Comparison of ENCODE assay signal across 14 cellular contexts in genomic region chr5:138968601-138969000, GRCh38.
DNase-seq lines count a peak whose midpoint lies in the region; ATAC-seq and TF ChIP-seq lines count a peak whose summit lies in the region.
"Had no signal": no experiment of that assay in that cellular context is flagged by ENCODE, and none has a peak within 500 bp of the region (broad histone marks: within the 10 kb centered on the region; RNA-seq: fewer than 3 reads in every experiment).

No MANE protein-coding gene starts in this region.

- peaks cover 9% of the 10 kb centered on the region for H3K4me1 ChIP-seq in suprapubic skin

- no peaks in the 10 kb centered on the region for H3K27me3 ChIP-seq in suprapubic skin
- H3K27me3 ChIP-seq: BE2C had no signal

- H3K36me3 Mint-ChIP-seq in stimulated activated naive CD8-positive, alpha-beta T cell treated with anti-CD3 and anti-CD28 coated beads, Interleukin-15, Interleukin-2, amounts not matched to agents 100 ng/mL and 50 ng/mL, for 24 hours (ENCODE audit: low read depth), result peaks cover 6% of the 10 kb centered on the region
- H3K36me3 Mint-ChIP-seq in brain (no peaks in the 10 kb centered on the region), nephron progenitor cell (ENCODE audit: low read depth) (no peaks in the 10 kb centered on the region)
- no peaks in the 10 kb centered on the region for H3K36me3 Mint-ChIP-seq in activated T-helper 2 cell treated with anti-CD3 and anti-CD28 coated beads, Interferon-gamma antibody, Interleukin-2, Interleukin-4, amounts not matched to agents 10 μg/mL and 5 μg/mL and 100 μg/mL, durations not matched to agents 14 hours and 24 hours and 36 hours (ENCODE audit: low read depth)

- H3K27ac ChIP-seq in suprapubic skin, result no peak overlapping the region
- H3K27ac ChIP-seq: PC-9 had no signal

- no peak overlapping the region for H3K4me3 ChIP-seq in suprapubic skin
- H3K4me3 ChIP-seq: K562, PC-9 had no signal

- intact Hi-C loops in activated T-helper 2 cell treated with anti-CD3 and anti-CD28 coated beads, Interferon-gamma antibody, Interleukin-2, Interleukin-4, amounts not matched to agents 10 μg/mL and 5 μg/mL and 100 μg/mL, durations not matched to agents 14 hours and 24 hours and 36 hours (cut with micrococcal nuclease), result no loop called here

- ATAC-seq in stimulated activated naive CD8-positive, alpha-beta T cell treated with anti-CD3 and anti-CD28 coated beads, Interleukin-15, Interleukin-2, amounts not matched to agents 100 U/mL and 50 U/mL, for 24 hours, result no peak
- ATAC-seq: K562 had no signal

- H3K9me3 ChIP-seq in suprapubic skin, result no peaks in the 10 kb centered on the region
- H3K9me3 ChIP-seq: BE2C had no signal

- H3K9me3 Mint-ChIP-seq in stimulated activated naive CD8-positive, alpha-beta T cell treated with anti-CD3 and anti-CD28 coated beads, Interleukin-15, Interleukin-2, amounts not matched to agents 100 ng/mL and 50 ng/mL, for 24 hours, result no peaks in the 10 kb centered on the region
- H3K9me3 Mint-ChIP-seq in brain (no peaks in the 10 kb centered on the region), nephron progenitor cell (no peaks in the 10 kb centered on the region)
- H3K9me3 Mint-ChIP-seq in activated T-helper 2 cell treated with anti-CD3 and anti-CD28 coated beads, Interferon-gamma antibody, Interleukin-2, Interleukin-4, amounts not matched to agents 10 μg/mL and 5 μg/mL and 100 μg/mL, durations not matched to agents 14 hours and 24 hours and 36 hours, result no peaks in the 10 kb centered on the region

- no peak for TF ChIP-seq CTCF in brain (conservative IDR thresholded peaks at IDR 0.05)
- no peak for TF ChIP-seq CTCF in nephron progenitor cell (IDR thresholded peaks at IDR 0.05)
- no peak for TF ChIP-seq CTCF in suprapubic skin (IDR thresholded peaks at IDR 0.05)

- no peaks in the 10 kb centered on the region for H3K27me3 Mint-ChIP-seq in stimulated activated naive CD8-positive, alpha-beta T cell treated with anti-CD3 and anti-CD28 coated beads, Interleukin-15, Interleukin-2, amounts not matched to agents 100 ng/mL and 50 ng/mL, for 24 hours
- H3K27me3 Mint-ChIP-seq in brain (peaks cover 3% of the 10 kb centered on the region), nephron progenitor cell (ENCODE audit: low read depth, poor library complexity) (peaks cover 7% of the 10 kb centered on the region)
- no peaks in the 10 kb centered on the region for H3K27me3 Mint-ChIP-seq in activated T-helper 2 cell treated with anti-CD3 and anti-CD28 coated beads, Interferon-gamma antibody, Interleukin-2, Interleukin-4, amounts not matched to agents 10 μg/mL and 5 μg/mL and 100 μg/mL, durations not matched to agents 14 hours and 24 hours and 36 hours (ENCODE audit: low read depth)

- no peaks in the 10 kb centered on the region for H3K4me1 Mint-ChIP-seq in stimulated activated naive CD8-positive, alpha-beta T cell treated with anti-CD3 and anti-CD28 coated beads, Interleukin-15, Interleukin-2, amounts not matched to agents 100 ng/mL and 50 ng/mL, for 24 hours (ENCODE audit: low read depth)
- H3K4me1 Mint-ChIP-seq in brain (peaks cover 98% of the 10 kb centered on the region), nephron progenitor cell (peaks cover 96% of the 10 kb centered on the region)
- H3K4me1 Mint-ChIP-seq in activated T-helper 2 cell treated with anti-CD3 and anti-CD28 coated beads, Interferon-gamma antibody, Interleukin-2, Interleukin-4, amounts not matched to agents 10 μg/mL and 5 μg/mL and 100 μg/mL, durations not matched to agents 14 hours and 24 hours and 36 hours (ENCODE audit: low read depth), result no peaks in the 10 kb centered on the region

- no peak for TF ChIP-seq POLR2A in suprapubic skin (IDR thresholded peaks at IDR 0.05)

- no peaks in the 10 kb centered on the region for H3K36me3 ChIP-seq in suprapubic skin
- H3K36me3 ChIP-seq: BE2C had no signal

- no peak for DNase-seq in stimulated activated naive CD8-positive, alpha-beta T cell treated with anti-CD3 and anti-CD28 coated beads, Interleukin-15, Interleukin-2, amounts not matched to agents 100 U/mL and 50 U/mL, for 24 hours
- DNase-seq in nephron progenitor cell, result no peak
- DNase-seq in suprapubic skin (ENCODE audit: low spot score in 2 of 2), result no peak
- no peak for DNase-seq in activated T-helper 2 cell treated with anti-CD3 and anti-CD28 coated beads, Interferon-gamma antibody, Interleukin-2, Interleukin-4, amounts not matched to agents 10 μg/mL and 5 μg/mL and 100 μg/mL, durations not matched to agents 14 hours and 24 hours and 36 hours (ENCODE audit: low spot score)
- DNase-seq in NCI-H226, result no peak
- DNase-seq: ACHN, DMS 273 treated with DMSO at 0.1 percent for 48 hours, NCI-H1048, NCI-H146, PC-9 had no signal

- no peak overlapping the region for H3K4me3 Mint-ChIP-seq in stimulated activated naive CD8-positive, alpha-beta T cell treated with anti-CD3 and anti-CD28 coated beads, Interleukin-15, Interleukin-2, amounts not matched to agents 100 ng/mL and 50 ng/mL, for 24 hours
- no peak overlapping the region for H3K4me3 Mint-ChIP-seq in brain
- no peak overlapping the region for H3K4me3 Mint-ChIP-seq in nephron progenitor cell
- H3K4me3 Mint-ChIP-seq in activated T-helper 2 cell treated with anti-CD3 and anti-CD28 coated beads, Interferon-gamma antibody, Interleukin-2, Interleukin-4, amounts not matched to agents 10 μg/mL and 5 μg/mL and 100 μg/mL, durations not matched to agents 14 hours and 24 hours and 36 hours (ENCODE audit: low read depth), result no peak overlapping the region

- 92% methylated on average over 4 of the region's 4 CpGs for WGBS in suprapubic skin

- TF ChIP-seq EP300 in suprapubic skin (IDR thresholded peaks at IDR 0.05), result no peak

- H3K27ac Mint-ChIP-seq in stimulated activated naive CD8-positive, alpha-beta T cell treated with anti-CD3 and anti-CD28 coated beads, Interleukin-15, Interleukin-2, amounts not matched to agents 100 ng/mL and 50 ng/mL, for 24 hours, result peak overlapping the region; percentile 55
- H3K27ac Mint-ChIP-seq in brain, result peak overlapping the region in 4 of 5 experiments; percentile 44 to 82 (median 68)
- H3K27ac Mint-ChIP-seq in nephron progenitor cell, result peak overlapping the region; percentile 46
- H3K27ac Mint-ChIP-seq in activated T-helper 2 cell treated with anti-CD3 and anti-CD28 coated beads, Interferon-gamma antibody, Interleukin-2, Interleukin-4, amounts not matched to agents 10 μg/mL and 5 μg/mL and 100 μg/mL, durations not matched to agents 14 hours and 24 hours and 36 hours, result no peak overlapping the region
